In the genomic region with DNA sequence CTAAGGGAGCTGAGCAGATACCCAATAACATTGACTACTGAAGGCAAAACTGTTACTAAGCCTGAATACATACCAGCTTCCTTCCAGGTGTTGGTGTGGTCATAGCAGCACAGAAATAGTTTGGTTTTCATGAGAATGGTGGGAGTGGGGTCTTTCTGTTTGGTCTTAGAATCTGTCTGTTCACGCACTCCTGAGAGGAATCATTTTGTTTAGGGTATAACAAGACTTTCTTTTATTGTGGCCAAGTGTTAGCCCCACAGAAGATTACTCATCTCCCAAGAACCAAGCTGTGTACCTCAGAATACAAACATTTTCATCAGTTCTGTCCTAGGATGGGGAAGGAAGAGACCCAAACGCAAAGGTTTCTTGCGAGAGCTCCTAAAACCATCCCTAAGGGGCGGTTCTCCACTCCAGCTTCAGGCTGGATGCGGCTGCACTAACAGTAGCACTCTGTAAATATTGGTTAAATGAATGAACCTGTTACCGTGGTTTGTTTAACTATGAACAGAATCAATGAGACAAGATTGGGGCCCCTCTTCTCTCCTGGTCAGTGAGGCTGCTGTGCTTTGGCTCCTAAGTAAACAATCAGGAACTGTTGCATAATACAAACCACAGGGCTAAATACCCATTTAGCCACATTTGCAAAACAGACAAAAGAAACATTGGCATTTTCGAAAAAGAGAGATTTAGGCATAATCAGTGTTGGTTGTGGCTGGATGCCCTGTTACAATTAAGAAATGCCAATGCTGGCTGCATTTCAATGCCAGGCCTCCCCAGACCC, we compare ENCODE assay signal across 1 cellular context.
TF ChIP-seq lines count a peak whose summit lies in the region.

No MANE protein-coding gene starts in this region.

TF ChIP-seq in HepG2, 621 proteins besides CTCF, POLR2A, EP300 and RAD21 (continued from another document and continues in another):
- peak; percentile 70; the same call in 1 of the 2 replicates for TF ChIP-seq RNF2 (conservative IDR thresholded peaks at IDR 0.05; ENCODE audit: low read depth)
- no peak for TF ChIP-seq ZNF296 (CRISPR knock-in tag; conservative IDR thresholded peaks at IDR 0.05)
- TF ChIP-seq, protein P1, sequence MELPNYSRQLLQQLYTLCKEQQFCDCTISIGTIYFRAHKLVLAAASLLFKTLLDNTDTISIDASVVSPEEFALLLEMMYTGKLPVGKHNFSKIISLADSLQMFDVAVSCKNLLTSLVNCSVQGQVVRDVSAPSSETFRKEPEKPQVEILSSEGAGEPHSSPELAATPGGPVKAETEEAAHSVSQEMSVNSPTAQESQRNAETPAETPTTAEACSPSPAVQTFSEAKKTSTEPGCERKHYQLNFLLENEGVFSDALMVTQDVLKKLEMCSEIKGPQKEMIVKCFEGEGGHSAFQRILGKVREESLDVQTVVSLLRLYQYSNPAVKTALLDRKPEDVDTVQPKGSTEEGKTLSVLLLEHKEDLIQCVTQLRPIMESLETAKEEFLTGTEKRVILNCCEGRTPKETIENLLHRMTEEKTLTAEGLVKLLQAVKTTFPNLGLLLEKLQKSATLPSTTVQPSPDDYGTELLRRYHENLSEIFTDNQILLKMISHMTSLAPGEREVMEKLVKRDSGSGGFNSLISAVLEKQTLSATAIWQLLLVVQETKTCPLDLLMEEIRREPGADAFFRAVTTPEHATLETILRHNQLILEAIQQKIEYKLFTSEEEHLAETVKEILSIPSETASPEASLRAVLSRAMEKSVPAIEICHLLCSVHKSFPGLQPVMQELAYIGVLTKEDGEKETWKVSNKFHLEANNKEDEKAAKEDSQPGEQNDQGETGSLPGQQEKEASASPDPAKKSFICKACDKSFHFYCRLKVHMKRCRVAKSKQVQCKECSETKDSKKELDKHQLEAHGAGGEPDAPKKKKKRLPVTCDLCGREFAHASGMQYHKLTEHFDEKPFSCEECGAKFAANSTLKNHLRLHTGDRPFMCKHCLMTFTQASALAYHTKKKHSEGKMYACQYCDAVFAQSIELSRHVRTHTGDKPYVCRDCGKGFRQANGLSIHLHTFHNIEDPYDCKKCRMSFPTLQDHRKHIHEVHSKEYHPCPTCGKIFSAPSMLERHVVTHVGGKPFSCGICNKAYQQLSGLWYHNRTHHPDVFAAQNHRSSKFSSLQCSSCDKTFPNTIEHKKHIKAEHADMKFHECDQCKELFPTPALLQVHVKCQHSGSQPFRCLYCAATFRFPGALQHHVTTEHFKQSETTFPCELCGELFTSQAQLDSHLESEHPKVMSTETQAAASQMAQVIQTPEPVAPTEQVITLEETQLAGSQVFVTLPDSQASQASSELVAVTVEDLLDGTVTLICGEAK (IDR thresholded peaks at IDR 0.05): no peak
- TF ChIP-seq, protein P1 (CRISPR knock-in tag; IDR thresholded peaks at IDR 0.05): peak; percentile 74; the same call in 1 of the 2 replicates
- no peak for TF ChIP-seq BCLAF1 (IDR thresholded peaks at IDR 0.05)
- TF ChIP-seq ARNT (IDR thresholded peaks at IDR 0.05): no peak
- no peak; the same call in 1 of the 2 replicates for TF ChIP-seq FOXC1 (CRISPR knock-in tag; IDR thresholded peaks at IDR 0.05; ENCODE audit: borderline replicate concordance)
- peak; percentile 100 for TF ChIP-seq ZBTB34 (CRISPR knock-in tag; IDR thresholded peaks at IDR 0.05)
- 0 out of 2 replicates have a peak, but pooled peaks have one; percentile 49 for TF ChIP-seq ZSCAN25 (CRISPR knock-in tag; IDR thresholded peaks at IDR 0.05)
- TF ChIP-seq REL (CRISPR knock-in tag; conservative IDR thresholded peaks at IDR 0.05): no peak; the same call in 1 of the 2 replicates
- no peak for TF ChIP-seq ZNF777 (CRISPR knock-in tag; IDR thresholded peaks at IDR 0.05)
- peak; percentile 42 for TF ChIP-seq RBM22 (optimal IDR thresholded peaks at IDR 0.05; ENCODE audit: low read length)
- TF ChIP-seq ZBTB42 (CRISPR knock-in tag; IDR thresholded peaks at IDR 0.05): no peak
- TF ChIP-seq PRPF4 (IDR thresholded peaks at IDR 0.05; ENCODE audit: low read depth, low read length, poor library complexity, severe bottlenecking): no peak
- TF ChIP-seq SMAD3 (CRISPR knock-in tag; IDR thresholded peaks at IDR 0.05): peak; percentile 99
- TF ChIP-seq NBN (conservative IDR thresholded peaks at IDR 0.05): no peak
- peak; percentile 50; the same call in 1 of the 2 replicates for TF ChIP-seq ZNF569 (CRISPR knock-in tag; IDR thresholded peaks at IDR 0.05; ENCODE audit: borderline replicate concordance)
- TF ChIP-seq ZBTB44 (CRISPR knock-in tag; IDR thresholded peaks at IDR 0.05): no peak
- 0 out of 2 replicates have a peak, but pooled peaks have one; percentile 26 for TF ChIP-seq SNAPC2 (CRISPR knock-in tag; IDR thresholded peaks at IDR 0.05)
- TF ChIP-seq SRF (IDR thresholded peaks at IDR 0.05; ENCODE audit: low read depth, low read length): no peak
- no peak for TF ChIP-seq ISX (CRISPR knock-in tag; conservative IDR thresholded peaks at IDR 0.05)
- TF ChIP-seq, protein P2, sequence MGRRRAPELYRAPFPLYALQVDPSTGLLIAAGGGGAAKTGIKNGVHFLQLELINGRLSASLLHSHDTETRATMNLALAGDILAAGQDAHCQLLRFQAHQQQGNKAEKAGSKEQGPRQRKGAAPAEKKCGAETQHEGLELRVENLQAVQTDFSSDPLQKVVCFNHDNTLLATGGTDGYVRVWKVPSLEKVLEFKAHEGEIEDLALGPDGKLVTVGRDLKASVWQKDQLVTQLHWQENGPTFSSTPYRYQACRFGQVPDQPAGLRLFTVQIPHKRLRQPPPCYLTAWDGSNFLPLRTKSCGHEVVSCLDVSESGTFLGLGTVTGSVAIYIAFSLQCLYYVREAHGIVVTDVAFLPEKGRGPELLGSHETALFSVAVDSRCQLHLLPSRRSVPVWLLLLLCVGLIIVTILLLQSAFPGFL (CRISPR knock-in tag; IDR thresholded peaks at IDR 0.05): no peak
- TF ChIP-seq ZNF441 (CRISPR knock-in tag; IDR thresholded peaks at IDR 0.05; ENCODE audit: borderline replicate concordance): peak; percentile 73
- TF ChIP-seq ZBTB7A (CRISPR knock-in tag; IDR thresholded peaks at IDR 0.05): no peak; the same call in 1 of the 2 replicates
- TF ChIP-seq NCOA1 (CRISPR knock-in tag; IDR thresholded peaks at IDR 0.05): no peak; the same call in 1 of the 2 replicates
- TF ChIP-seq SMYD3 (CRISPR knock-in tag; IDR thresholded peaks at IDR 0.05): 0 out of 2 replicates have a peak, but pooled peaks have one; percentile 29
- TF ChIP-seq, protein P3, sequence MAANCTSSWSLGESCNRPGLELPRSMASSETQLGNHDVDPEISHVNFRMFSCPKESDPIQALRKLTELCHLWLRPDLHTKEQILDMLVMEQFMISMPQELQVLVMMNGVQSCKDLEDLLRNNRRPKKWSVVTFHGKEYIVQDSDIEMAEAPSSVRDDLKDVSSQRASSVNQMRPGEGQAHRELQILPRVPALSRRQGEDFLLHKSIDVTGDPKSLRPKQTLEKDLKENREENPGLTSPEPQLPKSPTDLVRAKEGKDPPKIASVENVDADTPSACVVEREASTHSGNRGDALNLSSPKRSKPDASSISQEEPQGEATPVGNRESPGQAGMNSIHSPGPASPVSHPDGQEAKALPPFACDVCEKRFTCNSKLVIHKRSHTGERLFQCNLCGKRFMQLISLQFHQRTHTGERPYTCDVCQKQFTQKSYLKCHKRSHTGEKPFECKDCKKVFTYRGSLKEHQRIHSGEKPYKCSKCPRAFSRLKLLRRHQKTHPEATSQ (CRISPR knock-in tag; IDR thresholded peaks at IDR 0.05; ENCODE audit: borderline replicate concordance): peak; percentile 86; the same call in 1 of the 2 replicates
- TF ChIP-seq ZNF354B (CRISPR knock-in tag; IDR thresholded peaks at IDR 0.05): no peak
- TF ChIP-seq TBX2 (CRISPR knock-in tag; IDR thresholded peaks at IDR 0.05; ENCODE audit: borderline replicate concordance): peak; percentile 98
- TF ChIP-seq GLI4 (CRISPR knock-in tag; IDR thresholded peaks at IDR 0.05; ENCODE audit: borderline replicate concordance): 0 out of 2 replicates have a peak, but pooled peaks have one; percentile 80
- TF ChIP-seq ZNF44 (CRISPR knock-in tag; IDR thresholded peaks at IDR 0.05): peak; percentile 32; the same call in 1 of the 2 replicates
- TF ChIP-seq STAT5B (CRISPR knock-in tag; IDR thresholded peaks at IDR 0.05): peak; percentile 61; the same call in 1 of the 2 replicates
- TF ChIP-seq, protein P4, sequence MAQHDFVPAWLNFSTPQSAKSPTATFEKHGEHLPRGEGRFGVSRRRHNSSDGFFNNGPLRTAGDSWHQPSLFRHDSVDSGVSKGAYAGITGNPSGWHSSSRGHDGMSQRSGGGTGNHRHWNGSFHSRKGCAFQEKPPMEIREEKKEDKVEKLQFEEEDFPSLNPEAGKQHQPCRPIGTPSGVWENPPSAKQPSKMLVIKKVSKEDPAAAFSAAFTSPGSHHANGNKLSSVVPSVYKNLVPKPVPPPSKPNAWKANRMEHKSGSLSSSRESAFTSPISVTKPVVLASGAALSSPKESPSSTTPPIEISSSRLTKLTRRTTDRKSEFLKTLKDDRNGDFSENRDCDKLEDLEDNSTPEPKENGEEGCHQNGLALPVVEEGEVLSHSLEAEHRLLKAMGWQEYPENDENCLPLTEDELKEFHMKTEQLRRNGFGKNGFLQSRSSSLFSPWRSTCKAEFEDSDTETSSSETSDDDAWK (CRISPR knock-in tag; IDR thresholded peaks at IDR 0.05): no peak
- TF ChIP-seq ZNF496 (CRISPR knock-in tag; IDR thresholded peaks at IDR 0.05; ENCODE audit: insufficient replicate concordance): no peak
- 0 out of 2 replicates have a peak, but pooled peaks have one; percentile 8 for TF ChIP-seq NFATC3 (CRISPR knock-in tag; IDR thresholded peaks at IDR 0.05)
- TF ChIP-seq MAZ (IDR thresholded peaks at IDR 0.05; ENCODE audit: borderline replicate concordance, low read depth, low read length): peak; percentile 55
- TF ChIP-seq MAZ (CRISPR knock-in tag; IDR thresholded peaks at IDR 0.05; ENCODE audit: low read depth): peak; percentile 73
- TF ChIP-seq ZNF616 (CRISPR knock-in tag; IDR thresholded peaks at IDR 0.05; ENCODE audit: low read depth): no peak
- TF ChIP-seq ZNF567 (CRISPR knock-in tag; IDR thresholded peaks at IDR 0.05; ENCODE audit: borderline replicate concordance): no peak
- no peak for TF ChIP-seq NPAS2 (CRISPR knock-in tag; IDR thresholded peaks at IDR 0.05; ENCODE audit: borderline replicate concordance)
